Comparison of ENCODE assay signal across 21 cellular contexts in the genomic region with DNA sequence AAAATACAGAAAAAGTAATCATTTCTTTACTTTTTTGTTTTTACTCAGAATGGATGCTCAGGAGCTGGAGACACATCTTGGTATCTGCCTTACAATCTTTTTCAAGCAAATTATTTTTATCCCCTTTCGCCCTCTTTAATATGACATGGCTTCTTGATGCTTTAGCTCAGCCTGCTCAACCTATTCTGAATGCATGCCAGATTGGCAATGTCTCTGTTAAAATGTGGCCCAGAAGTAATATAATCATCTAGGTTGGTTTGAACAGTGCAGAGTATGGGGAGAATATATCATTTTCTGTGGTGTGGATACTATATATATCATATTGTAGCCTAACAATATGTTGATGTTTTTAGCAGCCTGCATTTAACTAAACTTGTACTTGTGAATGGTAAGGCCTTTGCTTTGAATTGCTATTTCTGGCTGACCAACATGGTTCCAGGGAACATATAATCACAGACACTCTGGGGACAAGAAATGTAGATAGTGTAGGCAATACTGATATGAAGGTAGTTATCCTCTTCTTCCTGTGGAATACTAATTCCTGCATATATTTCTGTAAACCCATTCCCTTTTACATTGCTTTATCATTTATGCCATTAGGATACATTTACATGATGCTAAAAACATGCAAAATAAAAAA.
"Had no signal": no experiment of that assay in that cellular context is flagged by ENCODE, and none has a peak within 500 bp of the region (broad histone marks: within the 10 kb centered on the region; RNA-seq: fewer than 3 reads in every experiment).

No MANE protein-coding gene starts in this region.

- ATAC-seq: effector memory CD8-positive, alpha-beta T cell; gastrocnemius medialis; left lung; sciatic nerve; stimulated activated naive B cell treated with anti-CD40 and anti-IgM and Interleukin-4, amounts not matched to agents 10 μg/mL and 1 μg/mL and 100 μg/mL, for 72 hours; stimulated activated naive CD8-positive, alpha-beta T cell treated with anti-CD3 and anti-CD28 coated beads, Interleukin-15, amount 100 ng/mL, for 72 hours; upper lobe of right lung had no signal

- H3K4me3 Mint-ChIP-seq: effector memory CD8-positive, alpha-beta T cell; nephron progenitor cell; stimulated activated naive B cell treated with anti-CD40 and anti-IgM and Interleukin-4, amounts not matched to agents 10 μg/mL and 1 μg/mL and 100 μg/mL, for 72 hours; stimulated activated naive CD8-positive, alpha-beta T cell treated with anti-CD3 and anti-CD28 coated beads, Interleukin-15, amount 100 ng/mL, for 72 hours had no signal

- H3K4me1 ChIP-seq: esophagus muscularis mucosa, left lung, testis, upper lobe of right lung, vagina had no signal

- H3K4me1 Mint-ChIP-seq: nephron progenitor cell; stimulated activated naive CD8-positive, alpha-beta T cell treated with anti-CD3 and anti-CD28 coated beads, Interleukin-15, amount 100 ng/mL, for 72 hours had no signal

- DNase-seq: effector memory CD8-positive, alpha-beta T cell; gastrocnemius medialis; islet precursor cell; left lung; mesenchymal stem cell; naive B cell; nephron progenitor cell; psoas muscle; retina; stimulated activated CD4-positive, alpha-beta T cell treated with anti-CD3 and anti-CD28 coated beads, Interleukin-2, amount 100 ng/mL, for 24 hours; stimulated activated CD4-positive, alpha-beta T cell treated with anti-CD3 and anti-CD28 coated beads, Interleukin-4, amount 100 ng/mL, for 4 hours; stimulated activated naive B cell treated with anti-CD40 and anti-IgM and Interleukin-4, amounts not matched to agents 10 μg/mL and 1 μg/mL and 100 μg/mL, for 72 hours; stimulated activated naive CD8-positive, alpha-beta T cell treated with anti-CD3 and anti-CD28 coated beads, Interleukin-15, amount 100 ng/mL, for 72 hours; testis; upper lobe of right lung had no signal

- H3K27ac ChIP-seq: epithelial cell of prostate, esophagus muscularis mucosa, gastrocnemius medialis, left lung, psoas muscle, testis, tibial nerve, upper lobe of right lung, vagina had no signal

- H3K27ac Mint-ChIP-seq: effector memory CD8-positive, alpha-beta T cell; nephron progenitor cell; stimulated activated naive B cell treated with anti-CD40 and anti-IgM and Interleukin-4, amounts not matched to agents 10 μg/mL and 1 μg/mL and 100 μg/mL, for 72 hours had no signal

- H3K9me3 Mint-ChIP-seq: effector memory CD8-positive, alpha-beta T cell; naive B cell; nephron progenitor cell; stimulated activated naive B cell treated with anti-CD40 and anti-IgM and Interleukin-4, amounts not matched to agents 10 μg/mL and 1 μg/mL and 100 μg/mL, for 72 hours; stimulated activated naive CD8-positive, alpha-beta T cell treated with anti-CD3 and anti-CD28 coated beads, Interleukin-15, amount 100 ng/mL, for 72 hours had no signal

- H3K27me3 Mint-ChIP-seq: effector memory CD8-positive, alpha-beta T cell; naive B cell; stimulated activated naive B cell treated with anti-CD40 and anti-IgM and Interleukin-4, amounts not matched to agents 10 μg/mL and 1 μg/mL and 100 μg/mL, for 72 hours; stimulated activated naive CD8-positive, alpha-beta T cell treated with anti-CD3 and anti-CD28 coated beads, Interleukin-15, amount 100 ng/mL, for 72 hours had no signal

- H3K9me3 ChIP-seq: esophagus muscularis mucosa, gastrocnemius medialis, left lung, psoas muscle, testis, tibial nerve, upper lobe of right lung, vagina had no signal

- H3K36me3 ChIP-seq: gastrocnemius medialis, left lung, tibial nerve, vagina had no signal

- H3K4me3 ChIP-seq: esophagus muscularis mucosa, gastrocnemius medialis, left lung, lung, psoas muscle, testis, tibial nerve, upper lobe of right lung, vagina had no signal

- H3K27me3 ChIP-seq: esophagus muscularis mucosa, gastrocnemius medialis, left lung, testis, tibial nerve, upper lobe of right lung, vagina had no signal
